Comparison of ENCODE assay signal across 8 cellular contexts in the genomic region with DNA sequence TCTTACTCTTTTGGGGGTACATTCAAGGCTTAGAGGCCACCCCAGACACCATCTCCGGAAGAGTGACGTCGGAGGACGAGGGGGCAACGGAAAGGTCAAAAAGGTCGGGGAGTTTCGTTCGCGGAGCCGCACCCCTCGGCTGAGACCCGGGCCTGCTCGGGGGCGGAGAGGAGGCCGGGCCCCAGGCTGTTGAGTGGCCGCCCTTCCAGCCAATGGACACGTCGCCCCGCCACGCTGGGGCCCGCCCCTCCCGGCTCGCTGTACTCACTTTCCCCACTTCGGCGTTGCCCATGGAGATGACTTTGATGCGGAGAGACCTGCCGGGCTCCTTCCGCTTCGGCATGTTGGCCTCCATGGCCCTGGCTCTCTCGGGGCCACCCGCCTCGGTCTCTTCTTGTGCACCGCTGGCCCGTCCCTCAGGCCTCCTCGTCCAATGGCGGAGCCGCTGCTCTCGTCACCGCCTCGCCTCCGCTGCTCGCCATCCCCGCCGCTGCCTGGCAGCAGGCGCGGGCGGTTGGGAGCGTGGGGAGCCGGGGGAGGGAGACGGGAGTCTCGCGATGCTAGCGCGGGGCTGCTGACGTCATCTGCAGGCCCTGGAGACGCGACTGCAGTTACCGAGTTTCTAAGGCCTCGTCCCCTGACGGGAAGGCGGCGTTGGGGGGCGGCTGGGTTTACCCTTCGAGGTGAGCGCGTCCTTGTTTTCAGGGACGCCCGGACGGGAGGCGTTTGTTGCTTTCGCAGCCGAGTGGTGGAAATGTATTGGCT. TPM values are rescaled to one million over a fixed set of nuclear protein-coding genes. Genes with fewer than 3 reads are reported as not detected.
DNase-seq lines count a peak whose midpoint lies in the region; ATAC-seq and TF ChIP-seq lines count a peak whose summit lies in the region.

A gene (minus strand): TSS at position 406 of the 765 bp plus-strand sequence. CDS start 51 bp downstream, at position 355.

- ATAC-seq in GM19328 (IDR thresholded peaks at IDR 0.05; ENCODE audit: unreplicated experiment) (peak; percentile 92), HG03469 (IDR thresholded peaks at IDR 0.05; ENCODE audit: unreplicated experiment) (peak; percentile 82), left colon (peak; percentile 90)

- peak within 1 kb of the TSS; percentile 87 to 100 (median 95) for H3K27ac ChIP-seq in BLaER1 treated with 17β-estradiol and CSF1 and Interleukin-3, amounts not matched to agents 10 nM and 100 nM
- H3K27ac ChIP-seq in coronary artery: peak within 1 kb of the TSS; percentile 95 to 100

- peak within 1 kb of the TSS; percentile 100 for H3K27ac Mint-ChIP-seq in activated CD4-positive, alpha-beta T cell treated with anti-CD3 and anti-CD28 coated beads, Interleukin-2, amount 10 ng/mL, durations not matched to agents 24 days and 14 days

- H3K4me3 ChIP-seq in BLaER1 treated with 17β-estradiol and CSF1 and Interleukin-3, amounts not matched to agents 10 nM and 100 nM: peak within 1 kb of the TSS; percentile 67 to 91 (median 80)
- H3K4me3 ChIP-seq in coronary artery: peak within 1 kb of the TSS; percentile 81

- H3K9me3 Mint-ChIP-seq in activated CD4-positive, alpha-beta T cell treated with anti-CD3 and anti-CD28 coated beads, Interleukin-2, amount 10 ng/mL, durations not matched to agents 24 days and 14 days: no peaks in the 10 kb centered on the region

- H3K27me3 Mint-ChIP-seq in activated CD4-positive, alpha-beta T cell treated with anti-CD3 and anti-CD28 coated beads, Interleukin-2, amount 10 ng/mL, durations not matched to agents 24 days and 14 days: no peaks in the 10 kb centered on the region

- H3K36me3 Mint-ChIP-seq in activated CD4-positive, alpha-beta T cell treated with anti-CD3 and anti-CD28 coated beads, Interleukin-2, amount 10 ng/mL, durations not matched to agents 24 days and 14 days (ENCODE audit: low read depth): peaks cover 15% of the 10 kb centered on the region

- H3K4me1 ChIP-seq in BLaER1 treated with 17β-estradiol and CSF1 and Interleukin-3, amounts not matched to agents 10 nM and 100 nM: peaks cover 7 to 23% (median 17%) of the 10 kb centered on the region in 10 experiments; a peak in 19 of 20 replicates

- no peaks in the 10 kb centered on the region; a peak in 1 of 22 replicates for H4K20me1 ChIP-seq in BLaER1 treated with 17β-estradiol and CSF1 and Interleukin-3, amounts not matched to agents 10 nM and 100 nM

- H3K4me2 ChIP-seq in BLaER1 treated with 17β-estradiol and CSF1 and Interleukin-3, amounts not matched to agents 10 nM and 100 nM: peak within 1 kb of the TSS; percentile 79 to 97 (median 88)

- DNase-seq in NCI-H526 (lab: John Stamatoyannopoulos, UW) (peak; percentile 95 to 98), coronary artery (ENCODE audit: low spot score) (peak; percentile 99), left colon (peak; percentile 97 to 98)
- peak; percentile 99 for DNase-seq in activated CD4-positive, alpha-beta T cell treated with anti-CD3 and anti-CD28 coated beads, Interleukin-2, amount 10 ng/mL, durations not matched to agents 24 days and 14 days
- DNase-seq in stimulated activated CD4-positive, alpha-beta T cell treated with anti-CD3 and anti-CD28 coated beads, Interleukin-1b, Interleukin-23, amount 100 ng/mL, for 4 hours (ENCODE audit: low read depth in 2 of 2): peak; percentile 95 to 96

- TF ChIP-seq CTCF in coronary artery (IDR thresholded peaks at IDR 0.05): no peak

- H3K9me3 ChIP-seq in BLaER1 treated with 17β-estradiol and CSF1 and Interleukin-3, amounts not matched to agents 10 nM and 100 nM (replicated peaks in 1 of 11): no peaks in the 10 kb centered on the region

- H3K4me3 Mint-ChIP-seq in activated CD4-positive, alpha-beta T cell treated with anti-CD3 and anti-CD28 coated beads, Interleukin-2, amount 10 ng/mL, durations not matched to agents 24 days and 14 days: peak within 1 kb of the TSS; percentile 96

- no peaks in the 10 kb centered on the region for H3K27me3 ChIP-seq in BLaER1 treated with 17β-estradiol and CSF1 and Interleukin-3, amounts not matched to agents 10 nM and 100 nM

- peaks cover 13% of the 10 kb centered on the region for H3K4me1 Mint-ChIP-seq in activated CD4-positive, alpha-beta T cell treated with anti-CD3 and anti-CD28 coated beads, Interleukin-2, amount 10 ng/mL, durations not matched to agents 24 days and 14 days

- intact Hi-C loops in activated CD4-positive, alpha-beta T cell treated with anti-CD3 and anti-CD28 coated beads, Interleukin-2, amount 10 ng/mL, durations not matched to agents 24 days and 14 days (cut with micrococcal nuclease): loop anchor here (1.0 to 5.0 kb wide), 6 partner anchors 52 to 894 kb away; a partner anchor contains a TSS
- intact Hi-C loops in left colon (cut with DNase I, micrococcal nuclease): loop anchor here in 1 of 2 donors (10.0 kb wide), 1 partner anchor 153 kb away; no protein-coding TSS in a partner anchor

- peaks cover 7 to 12% (median 8%) of the 10 kb centered on the region in 11 experiments for H3K36me3 ChIP-seq in BLaER1 treated with 17β-estradiol and CSF1 and Interleukin-3, amounts not matched to agents 10 nM and 100 nM

- peak within 1 kb of the TSS; percentile 90 to 99 (median 94) for H3K9ac ChIP-seq in BLaER1 treated with 17β-estradiol and CSF1 and Interleukin-3, amounts not matched to agents 10 nM and 100 nM

RNA-seq across cellular contexts. Expression of the gene that starts here (rescaled TPM):
- total RNA-seq in activated CD4-positive, alpha-beta T cell treated with anti-CD3 and anti-CD28 coated beads, Interleukin-2, amount 10 ng/mL, durations not matched to agents 24 days and 14 days: 6.9 and 7.0 TPM in 2 replicates
- 1 to 10 TPM; 3.7 to 4.8 TPM for total RNA-seq in left colon

Comparison
In these comparisons a context has a peak if more than half of its experiments do, and no peak if none do; other contexts are left out.
1. Peak in every context shown above with its lines: DNase-seq, ATAC-seq, H3K4me3 ChIP-seq and H3K27ac ChIP-seq.